ENCODE assay signal across 10 cellular contexts in the genomic region with DNA sequence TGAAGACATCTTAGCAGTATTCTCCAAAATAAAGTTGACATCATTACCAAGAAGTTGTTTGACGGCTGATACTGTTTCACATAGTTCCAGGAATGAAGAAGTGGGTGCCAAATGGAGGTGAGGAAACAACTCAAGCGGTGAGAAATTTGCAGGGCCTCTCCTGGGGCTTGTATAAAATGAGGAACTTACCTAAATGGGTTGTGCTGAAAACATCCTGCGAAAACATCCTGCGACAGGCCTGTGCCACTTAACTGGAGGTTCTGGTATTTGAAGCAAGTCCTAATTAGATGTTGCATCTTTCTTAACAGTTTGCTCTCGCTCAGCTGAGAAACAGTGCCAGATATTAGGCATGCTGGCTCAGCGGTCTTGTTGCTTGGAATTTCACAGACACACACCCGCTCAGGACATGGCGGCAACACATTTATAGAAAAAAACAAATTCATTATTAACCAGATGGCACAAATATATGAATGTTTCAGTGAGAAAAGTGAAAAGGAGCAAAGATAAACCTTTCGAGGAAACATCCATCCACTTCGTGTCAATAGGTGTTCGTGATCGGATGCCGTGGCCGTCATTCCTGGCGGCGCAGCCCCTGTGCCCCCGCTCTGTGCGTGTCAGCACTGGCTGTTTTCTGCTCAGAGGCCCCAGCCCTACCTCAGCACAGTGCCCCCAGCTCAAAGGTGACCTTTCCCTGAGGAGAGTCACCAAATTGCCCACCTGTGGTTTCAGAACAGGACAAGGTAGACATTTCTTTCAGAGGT. TPM values are rescaled to one million over a fixed set of nuclear protein-coding genes. Genes with fewer than 3 reads are reported as not detected.
DNase-seq lines count a peak whose midpoint lies in the region; ATAC-seq and TF ChIP-seq lines count a peak whose summit lies in the region.
"Had no signal": no experiment of that assay in that cellular context is flagged by ENCODE, and none has a peak within 500 bp of the region (broad histone marks: within the 10 kb centered on the region; RNA-seq: fewer than 3 reads in every experiment).

No MANE protein-coding gene starts in this region.

- ATAC-seq in GM18502 (IDR thresholded peaks at IDR 0.05; ENCODE audit: poor library complexity, unreplicated experiment): peak; percentile 48
- peak; percentile 52 for ATAC-seq in HG03460 (IDR thresholded peaks at IDR 0.05; ENCODE audit: unreplicated experiment)
- no peak for ATAC-seq in HG03139 (IDR thresholded peaks at IDR 0.05; ENCODE audit: unreplicated experiment)

- H3K27ac Mint-ChIP-seq in activated CD4-positive, alpha-beta memory T cell treated with anti-CD3 and anti-CD28 coated beads for 36 hours: peak overlapping the region; percentile 43
- peak overlapping the region; percentile 80 for H3K27ac Mint-ChIP-seq in progenitor cell of endocrine pancreas
- peak overlapping the region in 3 of 8 donors; percentile 17 to 81 (median 40) for H3K27ac Mint-ChIP-seq in CD8-positive, alpha-beta memory T cell

- intact Hi-C loops in activated CD4-positive, alpha-beta memory T cell treated with anti-CD3 and anti-CD28 coated beads for 36 hours (cut with micrococcal nuclease): loop anchor here (5.0 kb wide), 1 partner anchor 413 kb away; no protein-coding TSS in a partner anchor

- H3K27ac ChIP-seq in CD8-positive, alpha-beta memory T cell (ENCODE audit: low read depth, low read length): no peak overlapping the region
- H3K27ac ChIP-seq: SK-N-MC had no signal

- H3K9me3 ChIP-seq in CD8-positive, alpha-beta memory T cell (ENCODE audit: low read length): no peaks in the 10 kb centered on the region

- DNase-seq in activated CD4-positive, alpha-beta memory T cell treated with anti-CD3 and anti-CD28 coated beads for 36 hours: no peak
- DNase-seq in progenitor cell of endocrine pancreas (ENCODE audit: low spot score, unreplicated experiment) (no peak), DMS153 treated with DMSO at 0.1 percent for 48 hours (lab: John Stamatoyannopoulos, UW; ENCODE audit: unreplicated experiment) (no peak), NCI-H146 (lab: John Stamatoyannopoulos, UW) (no peak)
- no peak for DNase-seq in CD8-positive, alpha-beta memory T cell
- DNase-seq: DND-41 had no signal

- no peaks in the 10 kb centered on the region for H3K4me1 ChIP-seq in CD8-positive, alpha-beta memory T cell (ENCODE audit: insufficient read depth, low read length)

- H3K36me3 ChIP-seq in CD8-positive, alpha-beta memory T cell (ENCODE audit: insufficient read depth, low read length): peaks cover 23% of the 10 kb centered on the region

- no peaks in the 10 kb centered on the region for H3K9me3 Mint-ChIP-seq in activated CD4-positive, alpha-beta memory T cell treated with anti-CD3 and anti-CD28 coated beads for 36 hours
- no peaks in the 10 kb centered on the region for H3K9me3 Mint-ChIP-seq in progenitor cell of endocrine pancreas (ENCODE audit: low read depth)
- no peaks in the 10 kb centered on the region for H3K9me3 Mint-ChIP-seq in CD8-positive, alpha-beta memory T cell

- no peak for TF ChIP-seq CTCF in progenitor cell of endocrine pancreas (IDR thresholded peaks at IDR 0.05; ENCODE audit: unreplicated experiment)

- POLR2A ChIA-PET in activated CD4-positive, alpha-beta memory T cell treated with anti-CD3 and anti-CD28 coated beads for 36 hours (lab: Charles Lee): no interaction called here
- POLR2A ChIA-PET in CD8-positive, alpha-beta memory T cell (lab: Charles Lee): no interaction called here

- no peaks in the 10 kb centered on the region for H3K27me3 ChIP-seq in CD8-positive, alpha-beta memory T cell (ENCODE audit: insufficient read depth, low read length, poor library complexity, severe bottlenecking)

- CTCF ChIA-PET in activated CD4-positive, alpha-beta memory T cell treated with anti-CD3 and anti-CD28 coated beads for 36 hours (lab: Charles Lee): no interaction called here
- CTCF ChIA-PET in CD8-positive, alpha-beta memory T cell (lab: Charles Lee): no interaction called here

- peaks cover 31% of the 10 kb centered on the region for H3K4me1 Mint-ChIP-seq in activated CD4-positive, alpha-beta memory T cell treated with anti-CD3 and anti-CD28 coated beads for 36 hours (ENCODE audit: low read depth)
- H3K4me1 Mint-ChIP-seq in progenitor cell of endocrine pancreas (ENCODE audit: low read depth): no peaks in the 10 kb centered on the region
- peaks cover 9 to 16% (median 11%) of the 10 kb centered on the region in 3 donors for H3K4me1 Mint-ChIP-seq in CD8-positive, alpha-beta memory T cell

- no peak overlapping the region for H3K4me3 Mint-ChIP-seq in activated CD4-positive, alpha-beta memory T cell treated with anti-CD3 and anti-CD28 coated beads for 36 hours
- H3K4me3 Mint-ChIP-seq in progenitor cell of endocrine pancreas (ENCODE audit: low read depth): no peak overlapping the region
- no peak overlapping the region for H3K4me3 Mint-ChIP-seq in CD8-positive, alpha-beta memory T cell

- no peaks in the 10 kb centered on the region for H3K27me3 Mint-ChIP-seq in activated CD4-positive, alpha-beta memory T cell treated with anti-CD3 and anti-CD28 coated beads for 36 hours
- no peaks in the 10 kb centered on the region for H3K27me3 Mint-ChIP-seq in progenitor cell of endocrine pancreas
- no peaks in the 10 kb centered on the region for H3K27me3 Mint-ChIP-seq in CD8-positive, alpha-beta memory T cell

- peaks cover 40% of the 10 kb centered on the region for H3K36me3 Mint-ChIP-seq in activated CD4-positive, alpha-beta memory T cell treated with anti-CD3 and anti-CD28 coated beads for 36 hours
- H3K36me3 Mint-ChIP-seq in progenitor cell of endocrine pancreas (ENCODE audit: insufficient read depth): peaks cover 25% of the 10 kb centered on the region
- H3K36me3 Mint-ChIP-seq in CD8-positive, alpha-beta memory T cell: peaks cover 4 to 76% (median 19%) of the 10 kb centered on the region in 3 donors

- no peak overlapping the region for H3K4me3 ChIP-seq in CD8-positive, alpha-beta memory T cell (ENCODE audit: low read length)
- H3K4me3 ChIP-seq: SK-N-MC had no signal

RNA-seq across cellular contexts. Expression of gene CDC123, which starts 48.1 kb away (rescaled TPM):
- total RNA-seq in activated CD4-positive, alpha-beta memory T cell treated with anti-CD3 and anti-CD28 coated beads for 36 hours: 100 to 1,000 TPM; 134 TPM
- total RNA-seq in progenitor cell of endocrine pancreas: 71.1 and 82.4 TPM in 2 replicates
- total RNA-seq in CD8-positive, alpha-beta memory T cell: 100 to 1,000 TPM; 161 to 162 TPM
- 97.5 TPM for polyA plus RNA-seq in CD8-positive, alpha-beta memory T cell

RNA-seq across cellular contexts. Expression of gene NUDT5, which starts 48.3 kb away (rescaled TPM):
- total RNA-seq in activated CD4-positive, alpha-beta memory T cell treated with anti-CD3 and anti-CD28 coated beads for 36 hours: 100 to 1,000 TPM; 115 to 118 TPM
- total RNA-seq in progenitor cell of endocrine pancreas: 56.5 and 63.3 TPM in 2 replicates
- 100 to 1,000 TPM; 119 to 125 TPM for total RNA-seq in CD8-positive, alpha-beta memory T cell
- polyA plus RNA-seq in CD8-positive, alpha-beta memory T cell: 61.4 TPM
